Comparison of ENCODE assay signal across 8 cellular contexts in the genomic region with DNA sequence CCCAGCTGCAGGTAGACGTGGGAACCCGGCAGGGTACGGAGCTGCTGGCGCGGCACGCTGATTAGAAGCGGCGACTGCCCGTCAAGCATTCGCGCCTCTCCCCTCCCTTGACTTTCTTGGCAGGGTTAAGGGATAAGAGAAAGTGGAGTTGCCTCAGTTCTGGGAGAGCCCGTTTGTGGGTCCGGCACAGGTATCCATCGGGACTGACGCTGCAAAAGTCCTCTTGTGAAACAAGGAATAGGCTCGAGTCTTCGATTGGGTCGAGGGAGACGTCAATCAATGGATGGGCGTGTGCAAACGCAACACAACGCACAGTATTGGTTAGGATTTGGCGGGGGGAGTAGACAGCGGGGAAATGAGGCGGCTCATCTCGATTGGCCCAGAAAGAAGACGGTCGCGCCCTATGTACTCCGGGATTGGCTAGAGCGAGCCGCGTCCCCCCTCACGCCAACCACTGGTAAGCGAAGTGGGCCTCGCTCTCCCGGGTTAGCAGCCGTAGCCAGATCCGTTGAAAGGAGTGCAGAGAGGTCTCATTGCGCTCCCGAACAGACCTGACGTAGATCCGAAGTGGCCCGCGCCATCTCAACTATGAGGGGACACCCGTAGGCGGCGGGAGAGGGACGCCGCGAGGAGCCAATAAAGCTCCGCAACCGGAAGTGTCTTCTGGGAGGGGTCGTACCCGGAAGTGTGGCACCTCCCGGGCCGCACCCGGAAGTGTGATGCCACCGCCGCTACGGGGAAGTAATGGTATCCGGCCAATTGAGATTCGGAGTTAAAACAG. TPM values are rescaled to one million over a fixed set of nuclear protein-coding genes. Genes with fewer than 3 reads are reported as not detected.
DNase-seq lines count a peak whose midpoint lies in the region; ATAC-seq, FAIRE-seq and TF ChIP-seq lines count a peak whose summit lies in the region.

A gene (plus strand): TSS at position 713 of the 781 bp plus-strand sequence. CDS start 296 bp downstream, outside the sequence.

- peak; percentile 97 for ATAC-seq in GM21526 (IDR thresholded peaks at IDR 0.05; ENCODE audit: low FRiP score, unreplicated experiment)

- 0 out of 2 replicates have a peak, but pooled peaks cover 15% of the 10 kb centered on the region for H4K20me1 ChIP-seq in OCI-LY7 (ENCODE audit: insufficient read depth, low read length)
- no peaks in the 10 kb centered on the region for H4K20me1 ChIP-seq in endothelial cell of umbilical vein (replicated peaks; ENCODE audit: control insufficient read depth, extremely low read depth, insufficient read depth, low read length)

- POLR2A ChIA-PET in OCI-LY7 (lab: Charles Lee) = interaction anchor here (0.7 kb wide), 1 partner anchor 392 kb away, joined by 3 read pairs; no protein-coding TSS in a partner anchor
- POLR2A ChIA-PET in endothelial cell of umbilical vein (lab: Charles Lee) = no interaction called here

- CTCF ChIA-PET in OCI-LY7 (lab: Charles Lee; ENCODE audit: unreplicated experiment) = no interaction called here
- CTCF ChIA-PET in endothelial cell of umbilical vein (lab: Charles Lee) = no interaction called here

- intact Hi-C loops in OCI-LY7 (cut with micrococcal nuclease; ENCODE audit: unreplicated experiment) = loop anchor here (1.0 to 10.0 kb wide), 4 partner anchors 22 to 1758 kb away; a partner anchor contains a TSS
- intact Hi-C loops in endothelial cell of umbilical vein (cut with micrococcal nuclease) = loop anchor here (1.0 kb wide), 6 partner anchors 17 to 1542 kb away; a partner anchor contains a TSS

- BruUV-seq in OCI-LY7 (replicated peaks; lab: Mats Ljungman, UMichigan) = no TSS peak
- no TSS peak for BruUV-seq in endothelial cell of umbilical vein (replicated peaks; lab: Mats Ljungman, UMichigan)

- H3K9ac ChIP-seq in endothelial cell of umbilical vein (replicated peaks; ENCODE audit: extremely low read depth, insufficient read depth, low read length) = peak within 1 kb of the TSS; percentile 86

- peak within 1 kb of the TSS; percentile 93 for H3K4me2 ChIP-seq in OCI-LY7 (ENCODE audit: low read length)
- peak within 1 kb of the TSS; percentile 64 for H3K4me2 ChIP-seq in endothelial cell of umbilical vein (ENCODE audit: insufficient read depth, low read length)

- H3K27me3 ChIP-seq in endothelial cell of umbilical vein (ENCODE audit: control insufficient read depth in 2 of 2, insufficient read depth in 2 of 2, low read length in 2 of 2) = peaks cover 2% of the 10 kb centered on the region in 2 experiments

- peak within 1 kb of the TSS; percentile 93 for H3K27ac ChIP-seq in OCI-LY7 (ENCODE audit: low read depth, low read length, poor library complexity, severe bottlenecking)
- H3K27ac ChIP-seq in endothelial cell of umbilical vein (ENCODE audit: insufficient read depth, low read depth, low read length) = peak within 1 kb of the TSS; percentile 82

- TF ChIP-seq CTCF in D721Med (IDR thresholded peaks at IDR 0.05; ENCODE audit: insufficient read depth, missing control alignments) (no peak), OCI-LY7 (conservative IDR thresholded peaks at IDR 0.05; ENCODE audit: low read length) (no peak), endothelial cell of umbilical vein (IDR thresholded peaks at IDR 0.05; ENCODE audit: extremely low read depth in 1 of 2, insufficient read depth in 1 of 2, low read depth in 1 of 2, low read length in 2 of 2) (no peak)

- H2AFZ ChIP-seq in OCI-LY7 (ENCODE audit: low read length) (peak within 1 kb of the TSS; percentile 77), endothelial cell of umbilical vein (ENCODE audit: low read depth, low read length) (peak within 1 kb of the TSS; percentile 83)

- DNase-seq in D721Med (ENCODE audit: insufficient read length, low spot score) (peak; percentile 62), HuH-7.5 (ENCODE audit: low spot score) (peak; percentile 96), OCI-LY7 (ENCODE audit: low spot score) (peak; percentile 97), activated T-cell treated with anti-CD3 and anti-CD28 coated beads for 1 hour (ENCODE audit: low read depth) (peak; percentile 84), endothelial cell of umbilical vein (ENCODE audit: low read depth, low spot score) (peak; percentile 99), midbrain (lab: John Stamatoyannopoulos, UW) (peak; percentile 98)
- peak; percentile 87 to 92 for DNase-seq in stimulated activated CD8-positive, alpha-beta memory T cell treated with anti-CD3 and anti-CD28 coated beads, Interleukin-2, amount 100 ng/mL, for 1 hour (ENCODE audit: low read depth in 2 of 2)

- dilution Hi-C loops in endothelial cell of umbilical vein (cut with MboI; ENCODE audit: extremely low pct_ligation_motif_present, low sequenced_read_pairs) = no loop called here

- H3K4me3 ChIP-seq in OCI-LY7 (ENCODE audit: low read depth, low read length, poor library complexity, severe bottlenecking) = peak within 1 kb of the TSS; percentile 99
- peak within 1 kb of the TSS; percentile 66 to 91 (median 70) for H3K4me3 ChIP-seq in endothelial cell of umbilical vein (replicated peaks in 1 of 3; ENCODE audit: insufficient read depth in 1 of 3, low read depth in 1 of 3, low read length in 3 of 3)

- H3K4me1 ChIP-seq in OCI-LY7 (ENCODE audit: insufficient read depth, low read length, poor library complexity, severe bottlenecking) (peaks cover 11% of the 10 kb centered on the region), endothelial cell of umbilical vein (ENCODE audit: control insufficient read depth, extremely low read depth, insufficient read depth, low read length) (peaks cover 12% of the 10 kb centered on the region)

- peak; percentile 74 for TF ChIP-seq POLR2A in endothelial cell of umbilical vein (IDR thresholded peaks at IDR 0.05; ENCODE audit: low read depth, low read length)

- peaks cover 5% of the 10 kb centered on the region; the same call in 1 of the 2 replicates for H3K9me2 ChIP-seq in OCI-LY7 (ENCODE audit: insufficient read depth, low read length)

- H3K79me2 ChIP-seq in OCI-LY7 (ENCODE audit: insufficient read depth, low read depth, low read length) (peaks cover 25% of the 10 kb centered on the region), endothelial cell of umbilical vein (ENCODE audit: control insufficient read depth, insufficient read depth, low read length) (peaks cover 23% of the 10 kb centered on the region)

- peaks cover 33% of the 10 kb centered on the region for H3K36me3 ChIP-seq in OCI-LY7 (ENCODE audit: insufficient read depth, low read length)
- peaks cover 3 to 22% of the 10 kb centered on the region in 2 experiments for H3K36me3 ChIP-seq in endothelial cell of umbilical vein (ENCODE audit: control insufficient read depth in 2 of 2, extremely low read depth in 1 of 2, insufficient read depth in 2 of 2, low read length in 2 of 2)

- H3K9me3 ChIP-seq in OCI-LY7 (ENCODE audit: low read length) (no peaks in the 10 kb centered on the region), endothelial cell of umbilical vein (replicated peaks; ENCODE audit: control insufficient read depth, insufficient read depth, low read length) (no peaks in the 10 kb centered on the region)

- no peaks in the 10 kb centered on the region for H3K9me1 ChIP-seq in endothelial cell of umbilical vein (replicated peaks; ENCODE audit: control insufficient read depth, extremely low read depth, insufficient read depth, low read length)

- FAIRE-seq in D721Med (lab: Jason Lieb, UNC) (no peak), endothelial cell of umbilical vein (lab: Jason Lieb, UNC) (peak; percentile 100)

TF ChIP-seq in endothelial cell of umbilical vein, 7 proteins besides CTCF, POLR2A, EP300 and RAD21:
- peak; percentile 66 for TF ChIP-seq POLR2AphosphoS5 (IDR thresholded peaks at IDR 0.05; ENCODE audit: insufficient read depth, low read depth, low read length)
- no peak for TF ChIP-seq GATA2 (IDR thresholded peaks at IDR 0.05; ENCODE audit: insufficient read depth, insufficient read length, low read depth, low read length)

RNA-seq across cellular contexts. Expression of the gene that starts here (rescaled TPM):
- total RNA-seq in OCI-LY7 (2014; rRNA removed; shearing (Covaris generic)) = 14.0 and 20.4 TPM in 2 replicates
- total RNA-seq in OCI-LY7 (2022) (72.7 and 76.2 TPM in 2 replicates), endothelial cell of umbilical vein (50.1 and 57.0 TPM in 2 replicates)
- 35.8 and 37.6 TPM in 2 replicates for polyA plus RNA-seq in endothelial cell of umbilical vein
- 18.3 and 22.9 TPM in 2 replicates for polyA plus RNA-seq in endothelial cell of umbilical vein (2011; cell fraction: cytosol; rRNA removed)
- polyA plus RNA-seq in endothelial cell of umbilical vein (2011; cell fraction: nucleus; rRNA removed) = 59.1 and 61.0 TPM in 2 replicates
- 24.1 and 26.7 TPM in 2 replicates for polyA plus RNA-seq in endothelial cell of umbilical vein (2012)
- polyA minus RNA-seq in endothelial cell of umbilical vein = 22.3 and 26.8 TPM in 2 replicates
- 11.0 TPM for polyA minus RNA-seq in endothelial cell of umbilical vein (2011; cell fraction: cytosol; rRNA and poly(A)+ RNA removed)
- polyA minus RNA-seq in endothelial cell of umbilical vein (2011; cell fraction: nucleus; rRNA and poly(A)+ RNA removed) = 17.9 and 18.7 TPM in 2 replicates

Comparison
In these comparisons a context has a peak if more than half of its experiments do, and no peak if none do; other contexts are left out.
1. Peak in every context shown above with its lines: DNase-seq, ATAC-seq, H3K4me3 ChIP-seq and H3K27ac ChIP-seq.